Comparison of ENCODE assay signal across 8 cellular contexts in the genomic region with DNA sequence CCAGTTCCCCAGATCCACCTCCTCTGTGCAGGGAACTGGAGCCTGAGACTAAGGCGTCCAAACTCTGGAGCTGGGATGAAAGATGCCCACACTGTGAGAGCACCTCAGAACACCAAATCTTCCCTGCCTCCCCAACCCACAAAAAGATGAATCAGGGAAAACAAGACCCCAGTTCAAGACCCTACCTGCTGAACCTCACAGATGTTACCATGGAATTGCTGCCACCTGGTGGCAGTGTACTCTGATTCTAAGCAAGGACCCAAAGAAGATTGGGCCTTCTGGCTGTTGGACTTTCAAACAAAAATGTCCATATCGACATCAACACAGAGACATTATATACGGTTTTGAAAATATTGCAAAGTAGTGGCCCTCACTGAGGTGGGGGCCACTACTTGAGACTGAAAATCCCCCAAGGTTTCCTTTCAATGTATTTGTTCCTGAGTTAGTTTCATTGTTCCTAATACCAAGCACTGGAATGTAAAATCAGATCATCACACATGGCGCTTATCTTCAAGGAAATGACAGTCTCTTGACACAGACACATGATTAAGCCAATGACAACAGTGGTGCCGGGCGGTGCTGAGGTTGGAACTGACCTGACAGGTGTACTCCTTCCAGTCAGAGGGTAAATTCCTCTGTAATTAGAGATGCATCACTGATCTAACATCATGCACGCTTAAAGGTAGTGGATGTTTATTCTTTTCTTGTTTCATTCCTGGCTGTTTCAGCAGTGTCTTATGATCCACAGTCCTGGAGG.
DNase-seq lines count a peak whose midpoint lies in the region; ATAC-seq and TF ChIP-seq lines count a peak whose summit lies in the region.

No MANE protein-coding gene starts in this region.

- H3K27ac ChIP-seq in uterus, result no peak overlapping the region

- no peak overlapping the region for H3K4me3 ChIP-seq in uterus

- no peaks in the 10 kb centered on the region for H3K36me3 ChIP-seq in uterus

- POLR2A ChIA-PET in activated CD8-positive, alpha-beta T cell treated with anti-CD3 and anti-CD28 coated beads, Interleukin-2, amount 10 ng/mL, durations not matched to agents 7 days and 5 days (lab: Charles Lee), result no interaction called here

- no peak for ATAC-seq in activated CD8-positive, alpha-beta T cell treated with anti-CD3 and anti-CD28 coated beads, Interleukin-2, amount 10 ng/mL, durations not matched to agents 7 days and 5 days
- ATAC-seq in GM21825 (IDR thresholded peaks at IDR 0.05; ENCODE audit: unreplicated experiment) (no peak), T-helper 17 cell (no peak), sciatic nerve (no peak)

- H3K4me3 Mint-ChIP-seq in CD14-positive monocyte (no peak overlapping the region), T-helper 17 cell (no peak overlapping the region)
- H3K4me3 Mint-ChIP-seq in activated CD8-positive, alpha-beta T cell treated with anti-CD3 and anti-CD28 coated beads, Interleukin-2, amount 10 ng/mL, durations not matched to agents 7 days and 5 days, result no peak overlapping the region

- no peak for TF ChIP-seq POLR2A in uterus (IDR thresholded peaks at IDR 0.05)

- no peak overlapping the region for H3K27ac Mint-ChIP-seq in CD14-positive monocyte
- H3K27ac Mint-ChIP-seq in activated CD8-positive, alpha-beta T cell treated with anti-CD3 and anti-CD28 coated beads, Interleukin-2, amount 10 ng/mL, durations not matched to agents 7 days and 5 days, result no peak overlapping the region
- no peak overlapping the region for H3K27ac Mint-ChIP-seq in T-helper 17 cell

- CTCF ChIA-PET in activated CD8-positive, alpha-beta T cell treated with anti-CD3 and anti-CD28 coated beads, Interleukin-2, amount 10 ng/mL, durations not matched to agents 7 days and 5 days (lab: Charles Lee), result interaction anchor here (1.2 kb wide), 1 partner anchor 9 kb away, joined by 3 read pairs; no protein-coding TSS in a partner anchor

- H3K9me3 ChIP-seq in uterus (no peaks in the 10 kb centered on the region), T-helper 17 cell (ENCODE audit: control insufficient read depth, low read length, poor library complexity, severe bottlenecking) (no peaks in the 10 kb centered on the region)

- H3K4me1 Mint-ChIP-seq in CD14-positive monocyte (peaks cover 7% of the 10 kb centered on the region), T-helper 17 cell (no peaks in the 10 kb centered on the region)
- H3K4me1 Mint-ChIP-seq in activated CD8-positive, alpha-beta T cell treated with anti-CD3 and anti-CD28 coated beads, Interleukin-2, amount 10 ng/mL, durations not matched to agents 7 days and 5 days (ENCODE audit: low read depth), result no peaks in the 10 kb centered on the region

- DNase-seq in CD14-positive monocyte (ENCODE audit: low spot score), result no peak
- DNase-seq in H4 (ENCODE audit: low spot score), result peak; percentile 10
- peak; percentile 21 for DNase-seq in activated CD8-positive, alpha-beta T cell treated with anti-CD3 and anti-CD28 coated beads, Interleukin-2, amount 10 ng/mL, durations not matched to agents 7 days and 5 days
- DNase-seq in kidney tubule cell (ENCODE audit: low spot score), result peak; percentile 12
- no peak for DNase-seq in uterus
- no peak for DNase-seq in T-helper 17 cell
- no peak for DNase-seq in sciatic nerve (ENCODE audit: low spot score)

- H3K4me1 ChIP-seq in uterus, result no peaks in the 10 kb centered on the region

- H3K9me3 Mint-ChIP-seq in CD14-positive monocyte, result peaks cover 0 to 2% (median 0%) of the 10 kb centered on the region in 7 donors
- no peaks in the 10 kb centered on the region for H3K9me3 Mint-ChIP-seq in activated CD8-positive, alpha-beta T cell treated with anti-CD3 and anti-CD28 coated beads, Interleukin-2, amount 10 ng/mL, durations not matched to agents 7 days and 5 days (ENCODE audit: insufficient read depth)

- TF ChIP-seq CTCF in CD14-positive monocyte (IDR thresholded peaks at IDR 0.05), result peak; percentile 3
- TF ChIP-seq CTCF in uterus (IDR thresholded peaks at IDR 0.05), result peak in 1 of 4 experiments; percentile 20

- H3K27me3 ChIP-seq in uterus, result no peaks in the 10 kb centered on the region

- H3K36me3 Mint-ChIP-seq in CD14-positive monocyte, result no peaks in the 10 kb centered on the region
- no peaks in the 10 kb centered on the region for H3K36me3 Mint-ChIP-seq in activated CD8-positive, alpha-beta T cell treated with anti-CD3 and anti-CD28 coated beads, Interleukin-2, amount 10 ng/mL, durations not matched to agents 7 days and 5 days (ENCODE audit: low read depth)
- H3K36me3 Mint-ChIP-seq in T-helper 17 cell (ENCODE audit: low read depth), result no peaks in the 10 kb centered on the region

- intact Hi-C loops in CD14-positive monocyte (cut with micrococcal nuclease) (loop anchor here (5.0 kb wide), 2 partner anchors 121 to 126 kb away; no protein-coding TSS in a partner anchor), uterus (cut with DNase I; ENCODE audit: low total_unique reads) (no loop called here), sciatic nerve (cut with DNase I) (no loop called here)

- H3K27me3 Mint-ChIP-seq in CD14-positive monocyte (ENCODE audit: low read depth in 3 of 3), result peaks cover 0 to 5% (median 2%) of the 10 kb centered on the region in 3 donors
- no peaks in the 10 kb centered on the region for H3K27me3 Mint-ChIP-seq in activated CD8-positive, alpha-beta T cell treated with anti-CD3 and anti-CD28 coated beads, Interleukin-2, amount 10 ng/mL, durations not matched to agents 7 days and 5 days (ENCODE audit: low read depth)
- H3K27me3 Mint-ChIP-seq in T-helper 17 cell, result peaks cover 47% of the 10 kb centered on the region

Comparison
In these comparisons a context has a peak if more than half of its experiments do, and no peak if none do; other contexts are left out.
1. DNase-seq: peak in H4 (single experiment), activated CD8-positive, alpha-beta T cell treated with anti-CD3 and anti-CD28 coated beads, Interleukin-2, amount 10 ng/mL, durations not matched to agents 7 days and 5 days (single experiment) and kidney tubule cell (single experiment); none in CD14-positive monocyte (single experiment), uterus (0 of 2), T-helper 17 cell (0 of 3) and sciatic nerve (single experiment).
2. intact Hi-C loops: an anchor here in CD14-positive monocyte (5.0 kb wide); none called in uterus and sciatic nerve.